Comparison of ENCODE assay signal across 17 cellular contexts in the genomic region with DNA sequence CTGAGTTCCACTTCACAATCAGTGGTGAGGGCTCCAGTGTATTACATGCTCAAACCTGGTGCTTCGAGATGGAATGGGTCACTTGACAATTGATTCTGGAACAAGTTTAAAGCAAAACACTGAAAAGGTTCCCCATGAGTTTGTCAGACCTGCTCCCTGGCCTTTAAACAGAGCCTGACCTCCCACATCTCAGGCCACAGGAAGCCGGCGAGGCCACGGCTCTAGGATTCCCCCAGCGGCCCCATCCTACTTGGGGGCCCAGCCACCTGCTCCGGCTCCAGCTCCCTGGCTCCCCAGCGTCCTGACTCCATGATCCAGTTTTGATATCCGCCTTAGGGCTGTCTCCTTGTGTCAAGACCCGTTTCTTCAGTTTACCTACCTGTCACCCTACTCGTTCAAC.
"Had no signal": no experiment of that assay in that cellular context is flagged by ENCODE, and none has a peak within 500 bp of the region (broad histone marks: within the 10 kb centered on the region; RNA-seq: fewer than 3 reads in every experiment).

No MANE protein-coding gene starts in this region.

- H3K27ac ChIP-seq: cardiac muscle cell, foreskin keratinocyte, left ventricle myocardium inferior, VCaP had no signal

- H3K4me1 ChIP-seq: left ventricle myocardium inferior had no signal

- H3K9me3 ChIP-seq: mucosa of descending colon, tibial artery had no signal

- DNase-seq: activated CD4-positive, alpha-beta T cell treated with anti-CD3 and anti-CD28 coated beads, Interleukin-2, amount 50 U/mL, for 1 hour; activated CD4-positive, CD25-positive, alpha-beta regulatory T cell treated with anti-CD3 and anti-CD28 coated beads, Interleukin-2, amount 50 U/mL, for 72 hours; activated CD8-positive, alpha-beta memory T cell treated with anti-CD3 and anti-CD28 coated beads, Interleukin-2, amount 50 U/mL, for 4 hours; activated naive CD4-positive, alpha-beta T cell treated with anti-CD3 and anti-CD28 coated beads, Interleukin-2, amount 10 ng/mL, durations not matched to agents 7 days and 5 days; activated T-cell treated with anti-CD3 and anti-CD28 coated beads, Interleukin-2, amount 50 U/mL, for 4 hours; effector memory CD8-positive, alpha-beta T cell; foreskin keratinocyte; left ventricle myocardium inferior; mucosa of descending colon; naive B cell; stimulated activated CD4-positive, alpha-beta T cell treated with anti-CD3 and anti-CD28 coated beads, Interleukin-2, amount 100 ng/mL, for 24 hours; stimulated activated naive CD4-positive, alpha-beta T cell treated with Interleukin-2 at 50 U/mL for 16 hours; tibial artery had no signal

- FAIRE-seq: keratinocyte had no signal

- H3K4me3 ChIP-seq: cardiac muscle cell, left ventricle myocardium inferior, mucosa of descending colon, tibial artery had no signal

- H3K4me3 Mint-ChIP-seq: activated naive CD4-positive, alpha-beta T cell treated with anti-CD3 and anti-CD28 coated beads, Interleukin-2, amount 10 ng/mL, durations not matched to agents 7 days and 5 days; activated T-cell treated with anti-CD3 and anti-CD28 coated beads, Interleukin-2, amount 50 U/mL, for 4 hours; effector memory CD8-positive, alpha-beta T cell; naive B cell; T-helper 1 cell treated with Interleukin-12 subunit alpha and Interleukin-12 subunit beta and Interleukin-4 antibody, amounts not matched to agents 30 μg/mL and 1 μg/mL, for 36 hours had no signal

- H3K36me3 ChIP-seq: cardiac muscle cell had no signal

- ATAC-seq: activated T-cell treated with anti-CD3 and anti-CD28 coated beads, Interleukin-2, amount 50 U/mL, for 4 hours; effector memory CD8-positive, alpha-beta T cell; foreskin keratinocyte; mucosa of descending colon had no signal

- H3K36me3 Mint-ChIP-seq: activated naive CD4-positive, alpha-beta T cell treated with anti-CD3 and anti-CD28 coated beads, Interleukin-2, amount 10 ng/mL, durations not matched to agents 7 days and 5 days had no signal

- H3K27me3 Mint-ChIP-seq: activated naive CD4-positive, alpha-beta T cell treated with anti-CD3 and anti-CD28 coated beads, Interleukin-2, amount 10 ng/mL, durations not matched to agents 7 days and 5 days; effector memory CD8-positive, alpha-beta T cell had no signal

- H3K9me3 Mint-ChIP-seq: activated naive CD4-positive, alpha-beta T cell treated with anti-CD3 and anti-CD28 coated beads, Interleukin-2, amount 10 ng/mL, durations not matched to agents 7 days and 5 days; effector memory CD8-positive, alpha-beta T cell; T-helper 1 cell treated with Interleukin-12 subunit alpha and Interleukin-12 subunit beta and Interleukin-4 antibody, amounts not matched to agents 30 μg/mL and 1 μg/mL, for 36 hours had no signal

- H3K4me1 Mint-ChIP-seq: activated naive CD4-positive, alpha-beta T cell treated with anti-CD3 and anti-CD28 coated beads, Interleukin-2, amount 10 ng/mL, durations not matched to agents 7 days and 5 days; naive B cell had no signal

- H3K27me3 ChIP-seq: cardiac muscle cell, foreskin keratinocyte, tibial artery had no signal

- H3K27ac Mint-ChIP-seq: activated naive CD4-positive, alpha-beta T cell treated with anti-CD3 and anti-CD28 coated beads, Interleukin-2, amount 10 ng/mL, durations not matched to agents 7 days and 5 days; naive B cell; T-helper 1 cell treated with Interleukin-12 subunit alpha and Interleukin-12 subunit beta and Interleukin-4 antibody, amounts not matched to agents 30 μg/mL and 1 μg/mL, for 36 hours had no signal
